ENCODE assay signal across 9 cellular contexts in the genomic region with DNA sequence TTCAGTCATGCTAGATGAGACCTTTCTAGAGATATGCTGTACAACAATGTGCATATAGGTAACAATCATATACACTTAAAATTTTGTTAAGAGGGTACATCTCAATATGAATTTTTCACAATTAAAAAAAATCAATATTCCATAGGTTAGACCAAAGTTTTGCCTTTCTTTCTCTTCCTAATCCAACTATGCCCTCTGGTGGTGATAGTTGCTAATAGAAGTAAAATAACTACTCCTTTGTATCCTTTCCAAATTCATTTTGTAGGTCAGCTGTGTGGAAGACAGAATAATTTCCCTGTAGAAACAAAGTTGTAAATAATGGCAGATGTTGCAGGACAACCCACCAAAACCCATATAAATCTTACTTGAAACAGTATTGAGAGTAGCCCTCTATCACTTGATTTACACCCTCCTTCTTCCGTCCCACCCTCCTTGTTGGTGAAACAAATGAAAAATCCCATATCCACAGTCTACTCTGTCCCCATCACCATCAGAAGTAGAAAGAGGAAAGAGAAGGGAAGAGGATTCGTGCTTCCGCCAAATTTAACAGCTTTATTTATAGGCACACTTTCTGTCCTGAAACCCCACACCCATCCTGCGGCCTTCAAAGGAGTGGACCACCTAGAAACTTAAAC. TPM values are rescaled to one million over a fixed set of nuclear protein-coding genes. Genes with fewer than 3 reads are reported as not detected.
DNase-seq lines count a peak whose midpoint lies in the region; ATAC-seq and TF ChIP-seq lines count a peak whose summit lies in the region.
"Had no signal": no experiment of that assay in that cellular context is flagged by ENCODE, and none has a peak within 500 bp of the region (broad histone marks: within the 10 kb centered on the region; RNA-seq: fewer than 3 reads in every experiment).

No MANE protein-coding gene starts in this region.

- no peaks in the 10 kb centered on the region for H3K9me3 Mint-ChIP-seq in endodermal cell

- no peaks in the 10 kb centered on the region for H3K36me3 Mint-ChIP-seq in endodermal cell (ENCODE audit: low read depth)

- H3K9ac ChIP-seq in OCI-LY3 (ENCODE audit: low read length), result no peak overlapping the region
- H3K9ac ChIP-seq in endodermal cell (ENCODE audit: extremely low read depth, low read length, poor library complexity, severe bottlenecking), result no peak overlapping the region

- H3K4me1 ChIP-seq in OCI-LY3 (ENCODE audit: low read length) (peaks cover 9% of the 10 kb centered on the region), endodermal cell (ENCODE audit: control insufficient read depth, insufficient read depth, low read length) (no peaks in the 10 kb centered on the region)

- H3K27ac Mint-ChIP-seq in endodermal cell, result no peak overlapping the region

- H3K4me3 Mint-ChIP-seq in endodermal cell, result peak overlapping the region; percentile 42

- no peak overlapping the region for H2AFZ ChIP-seq in OCI-LY3 (ENCODE audit: low read depth, low read length)

- in situ Hi-C loops in KBM-7 (cut with MboI; ENCODE audit: low pct_unique_long_range_greater_than_20kb, low sequenced_read_pairs), result loop anchor here (25.0 kb wide), 1 partner anchor 1169 kb away; no protein-coding TSS in a partner anchor

- H3K4me1 Mint-ChIP-seq in endodermal cell, result peaks cover 6% of the 10 kb centered on the region

- H3K4me3 ChIP-seq in OCI-LY3 (ENCODE audit: low read length), result no peak overlapping the region
- no peak overlapping the region for H3K4me3 ChIP-seq in endodermal cell (ENCODE audit: low read length)

- no peaks in the 10 kb centered on the region for H4K20me1 ChIP-seq in OCI-LY3 (ENCODE audit: insufficient read depth, low read length)

- H3K27ac ChIP-seq in OCI-LY3 (ENCODE audit: low read length), result no peak overlapping the region
- H3K27ac ChIP-seq in endodermal cell (ENCODE audit: low read depth, low read length), result no peak overlapping the region

- H3K9me3 ChIP-seq in OCI-LY3 (ENCODE audit: insufficient read depth, low read length), result no peaks in the 10 kb centered on the region
- no peaks in the 10 kb centered on the region for H3K9me3 ChIP-seq in endodermal cell (ENCODE audit: control insufficient read depth, low read length)

- TF ChIP-seq CTCF in OCI-LY3 (IDR thresholded peaks at IDR 0.05; ENCODE audit: low read depth, low read length), result peak; percentile 82
- peak; percentile 88 for TF ChIP-seq CTCF in endodermal cell (conservative IDR thresholded peaks at IDR 0.05)

- peak; percentile 83 for DNase-seq in DMS53 treated with DMSO at 0.1 percent for 48 hours (lab: John Stamatoyannopoulos, UW; ENCODE audit: unreplicated experiment)
- DNase-seq in KBM-7, result peak; percentile 72
- no peak for DNase-seq in endodermal cell
- peak; percentile 71 for DNase-seq in middle frontal gyrus (ENCODE audit: extremely low spot score, low spot score)
- DNase-seq: right cardiac atrium had no signal

- WGBS in endodermal cell (ENCODE audit: insufficient coverage in 1 of 2, insufficient read length in 1 of 2), 2 experiments, result 78 to 83% methylated on average over 1 to 4 of the region's 4 CpGs

- no peaks in the 10 kb centered on the region for H3K27me3 ChIP-seq in OCI-LY3 (ENCODE audit: low read depth, low read length)
- H3K27me3 ChIP-seq in endodermal cell (ENCODE audit: control insufficient read depth, insufficient read depth, low read length, poor library complexity, severe bottlenecking), result no peaks in the 10 kb centered on the region

- H3K4me2 ChIP-seq in OCI-LY3 (ENCODE audit: low read length), result no peak overlapping the region

- no peaks in the 10 kb centered on the region for H3K36me3 ChIP-seq in OCI-LY3 (replicated peaks; ENCODE audit: low read depth, low read length)
- H3K36me3 ChIP-seq in endodermal cell (ENCODE audit: control insufficient read depth, insufficient read depth, low read length), result no peaks in the 10 kb centered on the region

- H3K79me2 ChIP-seq in OCI-LY3 (ENCODE audit: low read length), result no peaks in the 10 kb centered on the region

- no peak for ATAC-seq in HG03457 (IDR thresholded peaks at IDR 0.05; ENCODE audit: unreplicated experiment)
- no peak for ATAC-seq in GM21825 (IDR thresholded peaks at IDR 0.05; ENCODE audit: unreplicated experiment)
- ATAC-seq in GM18505 (IDR thresholded peaks at IDR 0.05; ENCODE audit: unreplicated experiment), result no peak

- no peak for TF ChIP-seq POLR2A in GM18505 (IDR thresholded peaks at IDR 0.05; ENCODE audit: borderline replicate concordance, extremely low read depth, insufficient read depth, insufficient read length)

- H3K27me3 Mint-ChIP-seq in endodermal cell (ENCODE audit: insufficient read depth), result no peaks in the 10 kb centered on the region

RNA-seq across cellular contexts. Expression of a gene that starts 34.2 kb away (rescaled TPM):
- total RNA-seq in endodermal cell, result 10 to 100 TPM in 1 of 2 donors, 1 to 10 TPM in 1; 8.0 to 16.6 TPM
- polyA plus RNA-seq in endodermal cell (2013, experiment 1 of 2), result 3.6 TPM
- polyA plus RNA-seq in endodermal cell (2013, experiment 2 of 2), result 3.0 TPM
